ENCODE assay signal across 22 cellular contexts in the genomic region with DNA sequence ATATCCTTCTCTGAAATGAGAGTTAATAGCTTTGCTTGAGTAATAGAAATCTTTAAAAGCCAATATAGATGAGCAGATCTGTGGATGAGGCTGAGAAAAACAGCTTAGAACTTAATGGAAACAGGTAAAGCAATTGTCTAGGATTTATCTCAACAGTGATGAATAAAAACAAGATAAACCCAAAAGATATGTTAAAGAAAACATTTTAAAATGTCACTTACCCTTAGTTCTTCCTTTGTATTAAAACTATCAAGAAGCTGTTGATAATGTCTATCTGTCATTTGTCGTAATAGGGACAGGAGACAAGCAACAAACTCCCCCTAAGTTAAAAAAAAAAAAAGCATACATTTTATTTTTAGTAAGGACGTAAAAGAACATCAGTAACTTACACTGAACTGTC.
"Had no signal": no experiment of that assay in that cellular context is flagged by ENCODE, and none has a peak within 500 bp of the region (broad histone marks: within the 10 kb centered on the region; RNA-seq: fewer than 3 reads in every experiment).

No MANE protein-coding gene starts in this region.

- H3K27ac Mint-ChIP-seq: activated CD4-positive, alpha-beta memory T cell treated with anti-CD3 and anti-CD28 coated beads for 36 hours; activated CD4-positive, alpha-beta T cell treated with anti-CD3 and anti-CD28 coated beads, Interleukin-2, amount 10 ng/mL, durations not matched to agents 7 days and 5 days; activated naive CD4-positive, alpha-beta T cell treated with anti-CD3 and anti-CD28 coated beads, Interleukin-2, amount 50 U/mL, for 72 hours; activated naive CD8-positive, alpha-beta T cell treated with anti-CD3 and anti-CD28 coated beads, Interleukin-2, amount 50 U/mL, for 24 hours had no signal

- H3K4me1 Mint-ChIP-seq: activated CD4-positive, alpha-beta T cell treated with anti-CD3 and anti-CD28 coated beads, Interleukin-2, amount 10 ng/mL, durations not matched to agents 7 days and 5 days; activated naive CD8-positive, alpha-beta T cell treated with anti-CD3 and anti-CD28 coated beads, Interleukin-2, amount 50 U/mL, for 24 hours; brain; central memory CD8-positive, alpha-beta T cell had no signal

- H3K27ac ChIP-seq: SJSA1, VCaP had no signal

- H3K27me3 ChIP-seq: ascending aorta, SJSA1 had no signal

- H3K4me3 ChIP-seq: ascending aorta, SJSA1 had no signal

- H3K36me3 ChIP-seq: ascending aorta, SJSA1 had no signal

- H3K27me3 Mint-ChIP-seq: activated CD4-positive, alpha-beta memory T cell treated with anti-CD3 and anti-CD28 coated beads for 36 hours; brain had no signal

- ATAC-seq: activated naive CD4-positive, alpha-beta T cell treated with anti-CD3 and anti-CD28 coated beads, Interleukin-2, amount 50 U/mL, for 72 hours; activated naive CD8-positive, alpha-beta T cell treated with anti-CD3 and anti-CD28 coated beads, Interleukin-2, amount 50 U/mL, for 24 hours; activated T-cell treated with anti-CD3 and anti-CD28 coated beads, Interleukin-2, amount 50 U/mL, for 4 hours had no signal

- H3K4me1 ChIP-seq: ascending aorta, SJSA1 had no signal

- H3K4me3 Mint-ChIP-seq: activated CD4-positive, alpha-beta memory T cell treated with anti-CD3 and anti-CD28 coated beads for 36 hours; activated CD4-positive, alpha-beta T cell treated with anti-CD3 and anti-CD28 coated beads, Interleukin-2, amount 10 ng/mL, durations not matched to agents 7 days and 5 days; activated naive CD8-positive, alpha-beta T cell treated with anti-CD3 and anti-CD28 coated beads, Interleukin-2, amount 50 U/mL, for 24 hours; activated T-cell treated with anti-CD3 and anti-CD28 coated beads, Interleukin-2, amount 50 U/mL, for 4 hours; brain; central memory CD8-positive, alpha-beta T cell had no signal

- H3K9me3 Mint-ChIP-seq: activated CD4-positive, alpha-beta memory T cell treated with anti-CD3 and anti-CD28 coated beads for 36 hours; activated CD4-positive, alpha-beta T cell treated with anti-CD3 and anti-CD28 coated beads, Interleukin-2, amount 10 ng/mL, durations not matched to agents 7 days and 5 days; activated naive CD4-positive, alpha-beta T cell treated with anti-CD3 and anti-CD28 coated beads, Interleukin-2, amount 50 U/mL, for 72 hours; activated naive CD8-positive, alpha-beta T cell treated with anti-CD3 and anti-CD28 coated beads, Interleukin-2, amount 50 U/mL, for 24 hours had no signal

- DNase-seq: activated CD4-positive, alpha-beta memory T cell treated with anti-CD3 and anti-CD28 coated beads for 36 hours; activated CD4-positive, alpha-beta T cell treated with anti-CD3 and anti-CD28 coated beads, Interleukin-2, amount 10 ng/mL, durations not matched to agents 7 days and 5 days; activated CD4-positive, CD25-positive, alpha-beta regulatory T cell; activated CD8-positive, alpha-beta memory T cell treated with anti-CD3 and anti-CD28 coated beads for 24 hours; activated effector memory CD4-positive, alpha-beta T cell treated with anti-CD3 and anti-CD28 coated beads, Interleukin-2, amount 50 U/mL, for 16 hours; activated naive CD4-positive, alpha-beta T cell treated with Interleukin-2 at 50 U/mL for 16 hours; activated naive CD8-positive, alpha-beta T cell treated with anti-CD3 and anti-CD28 coated beads, Interleukin-2, amount 50 U/mL, for 24 hours; activated T-cell treated with anti-CD3 and anti-CD28 coated beads, Interleukin-2, amount 50 U/mL, for 4 hours; MM.1S; NCI-H1105; NCI-H1436; NCI-H187; NCI-H2081; NCI-H510A treated with DMSO at 0.1 percent for 48 hours; SHP77; T-helper 1 cell had no signal

- H3K9me3 ChIP-seq: ascending aorta, SJSA1 had no signal

- H3K36me3 Mint-ChIP-seq: activated CD4-positive, alpha-beta memory T cell treated with anti-CD3 and anti-CD28 coated beads for 36 hours; activated naive CD4-positive, alpha-beta T cell treated with anti-CD3 and anti-CD28 coated beads, Interleukin-2, amount 50 U/mL, for 72 hours had no signal
